Comparison of ENCODE assay signal across 30 cellular contexts in the genomic region with DNA sequence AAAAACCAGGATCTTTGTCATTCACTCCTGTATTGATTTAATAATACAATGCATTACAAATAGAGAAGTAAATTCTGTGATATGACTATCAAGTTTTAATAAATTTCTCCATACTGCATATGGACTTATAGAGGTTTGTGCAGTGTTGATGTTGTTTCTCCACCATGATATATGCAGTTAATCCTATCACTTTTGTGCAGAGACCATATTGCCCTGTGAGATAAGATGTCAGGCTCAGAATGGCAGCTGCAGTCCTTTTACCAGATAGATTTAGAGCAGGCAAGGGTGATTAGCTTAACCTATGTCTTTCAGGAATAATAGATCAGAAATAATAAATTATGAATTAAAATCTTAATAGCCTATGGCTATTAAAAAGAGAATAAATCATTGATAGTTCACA. TPM values are rescaled to one million over a fixed set of nuclear protein-coding genes. Genes with fewer than 3 reads are reported as not detected.
"Had no signal": no experiment of that assay in that cellular context is flagged by ENCODE, and none has a peak within 500 bp of the region (broad histone marks: within the 10 kb centered on the region; RNA-seq: fewer than 3 reads in every experiment).

No MANE protein-coding gene starts in this region.

- DNase-seq: cortex of kidney; effector CD4-positive, alpha-beta T cell; foreskin fibroblast; heart left ventricle; kidney; mesenchymal stem cell; mucosa of descending colon; naive B cell; right lobe of liver; small intestine; stimulated activated CD4-positive, alpha-beta T cell treated with anti-CD3 and anti-CD28 coated beads, Interleukin-15, amount 100 ng/mL, for 24 hours; stimulated activated CD4-positive, alpha-beta T cell treated with anti-CD3 and anti-CD28 coated beads, Interleukin-2, amount 100 ng/mL, for 48 hours; stimulated activated naive B cell treated with anti-CD40 and anti-IgM and Interleukin-4, amounts not matched to agents 10 μg/mL and 1 μg/mL and 100 μg/mL, for 72 hours; upper lobe of left lung had no signal

- H3K27ac ChIP-seq: gastroesophageal sphincter, hepatocyte, neutrophil, parathyroid adenoma, thoracic aorta, tibial nerve, upper lobe of left lung had no signal

- H3K4me3 ChIP-seq: gastroesophageal sphincter, heart left ventricle, hepatocyte, mucosa of descending colon, right lobe of liver, thoracic aorta, tibial nerve, upper lobe of left lung had no signal

- H3K27me3 Mint-ChIP-seq: naive B cell; natural killer cell treated with Interleukin-12 subunit alpha and Interleukin-12 subunit beta and Interleukin-15 and Interleukin-18, amount 100 ng/mL, for 72 hours; progenitor cell of endocrine pancreas; stimulated activated naive B cell treated with anti-CD40 and anti-IgM and Interleukin-4, amounts not matched to agents 10 μg/mL and 1 μg/mL and 100 μg/mL, for 72 hours; stimulated activated naive CD8-positive, alpha-beta T cell treated with anti-CD3 and anti-CD28 coated beads, Interleukin-15, Interleukin-2, amounts not matched to agents 100 ng/mL and 50 ng/mL, for 24 hours had no signal

- H3K4me1 Mint-ChIP-seq: mesothelial cell of epicardium; naive B cell; neural crest cell; stimulated activated naive B cell treated with anti-CD40 and anti-IgM and Interleukin-4, amounts not matched to agents 10 μg/mL and 1 μg/mL and 100 μg/mL, for 72 hours had no signal

- H2AFZ ChIP-seq: hepatocyte, parathyroid adenoma had no signal

- H3K4me2 ChIP-seq: hepatocyte had no signal

- H3K9me3 ChIP-seq: gastroesophageal sphincter, heart left ventricle, mucosa of descending colon, neutrophil, right lobe of liver, thoracic aorta, tibial nerve, upper lobe of left lung had no signal

- H3K27ac Mint-ChIP-seq: mesothelial cell of epicardium; naive B cell; natural killer cell treated with Interleukin-12 subunit alpha and Interleukin-12 subunit beta and Interleukin-15 and Interleukin-18, amount 100 ng/mL, for 72 hours; progenitor cell of endocrine pancreas; stimulated activated naive B cell treated with anti-CD40 and anti-IgM and Interleukin-4, amounts not matched to agents 10 μg/mL and 1 μg/mL and 100 μg/mL, for 72 hours; stimulated activated naive CD8-positive, alpha-beta T cell treated with anti-CD3 and anti-CD28 coated beads, Interleukin-15, Interleukin-2, amounts not matched to agents 100 ng/mL and 50 ng/mL, for 24 hours had no signal

- H3K4me1 ChIP-seq: gastroesophageal sphincter, parathyroid adenoma, tibial nerve, upper lobe of left lung had no signal

- H3K27me3 ChIP-seq: gastroesophageal sphincter, heart left ventricle, hepatocyte, neutrophil, right lobe of liver, tibial nerve, upper lobe of left lung had no signal

- H3K9ac ChIP-seq: parathyroid adenoma had no signal

- H3K79me2 ChIP-seq: hepatocyte, parathyroid adenoma had no signal

- H3K36me3 Mint-ChIP-seq: mesothelial cell of epicardium; naive B cell; natural killer cell treated with Interleukin-12 subunit alpha and Interleukin-12 subunit beta and Interleukin-15 and Interleukin-18, amount 100 ng/mL, for 72 hours; stimulated activated naive B cell treated with anti-CD40 and anti-IgM and Interleukin-4, amounts not matched to agents 10 μg/mL and 1 μg/mL and 100 μg/mL, for 72 hours had no signal

- FAIRE-seq: kidney, small intestine, urothelium cell line had no signal

- H3K9me3 Mint-ChIP-seq: neural crest cell had no signal

- ATAC-seq: esophagus mucosa; gastroesophageal sphincter; left lobe of liver; mucosa of descending colon; natural killer cell treated with Interleukin-12 subunit alpha and Interleukin-12 subunit beta and Interleukin-15 and Interleukin-18, amount 100 ng/mL, for 72 hours; right lobe of liver; stimulated activated naive B cell treated with anti-CD40 and anti-IgM and Interleukin-4, amounts not matched to agents 10 μg/mL and 1 μg/mL and 100 μg/mL, for 72 hours had no signal

- H3K4me3 Mint-ChIP-seq: mesothelial cell of epicardium; naive B cell; natural killer cell treated with Interleukin-12 subunit alpha and Interleukin-12 subunit beta and Interleukin-15 and Interleukin-18, amount 100 ng/mL, for 72 hours; neural crest cell; stimulated activated naive B cell treated with anti-CD40 and anti-IgM and Interleukin-4, amounts not matched to agents 10 μg/mL and 1 μg/mL and 100 μg/mL, for 72 hours; stimulated activated naive CD8-positive, alpha-beta T cell treated with anti-CD3 and anti-CD28 coated beads, Interleukin-15, Interleukin-2, amounts not matched to agents 100 ng/mL and 50 ng/mL, for 24 hours had no signal

- H3K36me3 ChIP-seq: neutrophil, right lobe of liver, thoracic aorta, tibial nerve, upper lobe of left lung had no signal

RNA-seq across cellular contexts. Expression of a gene that starts 38.6 kb away (rescaled TPM):
- total RNA-seq: dermis microvascular lymphatic vessel endothelial cell; lung microvascular endothelial cell; natural killer cell treated with Interleukin-12 subunit alpha and Interleukin-12 subunit beta and Interleukin-15 and Interleukin-18, amount 100 ng/mL, for 72 hours had no signal
